ENCODE assay signal across 8 cellular contexts in the genomic region with DNA sequence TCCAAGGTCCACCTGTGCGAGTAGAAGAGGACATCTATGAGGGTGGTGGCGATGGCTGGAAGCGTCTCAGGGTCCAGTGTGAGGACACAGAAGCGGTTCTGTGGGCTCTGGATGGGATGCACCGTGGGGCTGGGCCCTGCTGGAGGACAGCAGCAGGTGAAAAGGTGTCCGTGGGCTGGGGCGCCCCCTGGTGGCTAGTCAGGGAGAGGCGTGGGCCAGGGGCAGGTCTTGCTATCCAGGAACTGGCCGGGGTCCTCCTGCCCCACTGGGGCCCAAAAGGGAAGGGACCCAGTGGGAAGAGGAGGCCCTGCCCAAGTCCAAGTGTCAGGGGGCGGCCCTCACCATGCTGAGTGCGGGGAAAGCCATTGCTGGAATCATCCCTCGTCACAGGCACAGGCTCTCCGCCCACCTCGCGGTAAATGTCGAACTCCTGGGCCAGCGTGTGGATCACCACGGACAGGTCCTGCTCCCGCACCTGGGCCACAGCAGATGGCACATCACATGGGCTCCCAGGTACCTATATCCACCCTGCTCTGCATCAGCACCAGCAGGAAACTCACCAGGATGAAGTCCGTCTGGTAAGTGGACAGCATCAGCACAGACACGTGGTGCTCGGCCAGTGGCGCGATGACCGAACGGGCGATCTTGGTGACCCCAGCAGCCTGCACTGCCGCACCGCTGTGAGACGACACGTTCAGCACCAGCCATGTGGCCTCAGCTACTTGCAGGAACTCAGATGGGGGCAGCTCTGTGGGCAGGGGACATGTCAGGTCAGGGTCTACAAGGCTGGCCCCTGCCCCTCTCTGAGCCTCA. TPM values are rescaled to one million over a fixed set of nuclear protein-coding genes. Genes with fewer than 3 reads are reported as not detected.
DNase-seq lines count a peak whose midpoint lies in the region; ATAC-seq, FAIRE-seq and TF ChIP-seq lines count a peak whose summit lies in the region.

No MANE protein-coding gene starts in this region.

- H3K9me3 ChIP-seq in Panc1 (ENCODE audit: control insufficient read depth, insufficient read depth, low read depth, low read length), result no peaks in the 10 kb centered on the region

- H3K27me3 ChIP-seq in Panc1 (ENCODE audit: control insufficient read depth, insufficient read depth, low read length), result no peaks in the 10 kb centered on the region

- peak overlapping the region; percentile 31 for H3K27ac ChIP-seq in Panc1 (ENCODE audit: low read length)

- DNase-seq in AG10803 (ENCODE audit: low read depth), result no peak
- peak; percentile 78 for DNase-seq in GM19239 (ENCODE audit: insufficient read length, low spot score)
- no peak for DNase-seq in Panc1 (ENCODE audit: low read depth, low spot score)
- DNase-seq in activated T-helper 1 cell treated with Interleukin-2 at 50 U/mL for 16 hours (ENCODE audit: low read depth), result peak; percentile 76
- DNase-seq in germinal center (ENCODE audit: low spot score), result peak; percentile 80
- peak; percentile 68 for DNase-seq in retina

- no peaks in the 10 kb centered on the region; the same call in 1 of the 2 replicates for H3K36me3 ChIP-seq in Panc1 (ENCODE audit: control insufficient read depth, insufficient read depth, low read length)

- CTCF ChIA-PET in Panc1 (lab: Charles Lee), result interaction anchor here (0.5 to 1.7 kb wide), 7 partner anchors 15 to 674 kb away, joined by 3 to 12 read pairs (median 5); a partner anchor contains a TSS

- ATAC-seq in Panc1 (peak; percentile 33; the same call in 1 of the 2 replicates), HG02973 (IDR thresholded peaks at IDR 0.05; ENCODE audit: unreplicated experiment) (no peak), HG03521 (IDR thresholded peaks at IDR 0.05; ENCODE audit: unreplicated experiment) (no peak)

- in situ Hi-C loops in Panc1 (cut with HindIII; ENCODE audit: low pct_unique_long_range_greater_than_20kb, low sequenced_read_pairs), result no loop called here

- H3K4me3 ChIP-seq in AG10803 (ENCODE audit: low read length) (no peak overlapping the region), Panc1 (ENCODE audit: low read depth in 2 of 2, low read length in 2 of 2) (no peak overlapping the region)

- intact Hi-C loops in Panc1 (cut with micrococcal nuclease; ENCODE audit: unreplicated experiment), result loop anchor here (5.0 kb wide), 1 partner anchor 100 kb away; a partner anchor contains a TSS

- FAIRE-seq in GM19239 (lab: Jason Lieb, UNC), result peak; percentile 72

- peaks cover 25% of the 10 kb centered on the region for H3K4me1 ChIP-seq in Panc1 (ENCODE audit: control insufficient read depth, insufficient read depth, low read length)

- POLR2A ChIA-PET in Panc1 (lab: Charles Lee), result no interaction called here

- TF ChIP-seq CTCF in AG10803 (conservative IDR thresholded peaks at IDR 0.05; ENCODE audit: low read length) (peak; percentile 69), Panc1 (IDR thresholded peaks at IDR 0.05) (peak; percentile 91)

- no TSS peak for BruUV-seq in Panc1 (replicated peaks; lab: Mats Ljungman, UMichigan)

RNA-seq across cellular contexts. Expression of a gene that starts 2.3 kb away (rescaled TPM):
- total RNA-seq in Panc1 (2021; ENCODE audit: unreplicated experiment), result 6.7 TPM
- polyA plus RNA-seq in Panc1 (2012; ENCODE audit: insufficient read length), result 16.2 TPM

RNA-seq across cellular contexts. Expression of a gene that starts 20.4 kb away (rescaled TPM):
- total RNA-seq in Panc1 (2021; ENCODE audit: unreplicated experiment), result not detected
- not detected for polyA plus RNA-seq in Panc1 (2012; ENCODE audit: insufficient read length)

RNA-seq across cellular contexts. Expression of a gene that starts 39.7 kb away (rescaled TPM):
- total RNA-seq in Panc1 (2021; ENCODE audit: unreplicated experiment), result 14.9 TPM
- 12.6 TPM for polyA plus RNA-seq in Panc1 (2012; ENCODE audit: insufficient read length)

RNA-seq across cellular contexts. Expression of a gene that starts 40.5 kb away (rescaled TPM):
- 34.4 TPM for total RNA-seq in Panc1 (2021; ENCODE audit: unreplicated experiment)
- 40.7 TPM for polyA plus RNA-seq in Panc1 (2012; ENCODE audit: insufficient read length)

Comparison
In these comparisons a context has a peak if more than half of its experiments do, and no peak if none do; other contexts are left out.
1. DNase-seq: peak in GM19239 (single experiment), activated T-helper 1 cell treated with Interleukin-2 at 50 U/mL for 16 hours (single experiment), germinal center (single experiment) and retina (single experiment); none in AG10803 (single experiment) and Panc1 (single experiment).